Comparison of ENCODE assay signal across 24 cellular contexts in genomic region chr6:106396426-106397220, GRCh38.
"Had no signal": no experiment of that assay in that cellular context is flagged by ENCODE, and none has a peak within 500 bp of the region (broad histone marks: within the 10 kb centered on the region; RNA-seq: fewer than 3 reads in every experiment).

No MANE protein-coding gene starts in this region.

- H3K36me3 Mint-ChIP-seq: activated naive CD8-positive, alpha-beta T cell; brain had no signal

- H3K4me3 Mint-ChIP-seq: activated CD4-positive, alpha-beta memory T cell treated with anti-CD3 and anti-CD28 coated beads, Interleukin-2, amount 10 ng/mL, durations not matched to agents 7 days and 5 days; activated naive CD4-positive, alpha-beta T cell treated with anti-CD3 and anti-CD28 coated beads for 36 hours; activated naive CD8-positive, alpha-beta T cell; activated T-helper 17 cell treated with anti-CD3 and anti-CD28 coated beads, Interleukin-2, amount 50 U/mL, for 72 hours; brain; central memory CD8-positive, alpha-beta T cell; T-helper 17 cell had no signal

- H3K27ac Mint-ChIP-seq: activated CD4-positive, alpha-beta memory T cell treated with anti-CD3 and anti-CD28 coated beads, Interleukin-2, amount 10 ng/mL, durations not matched to agents 7 days and 5 days; activated naive CD4-positive, alpha-beta T cell treated with anti-CD3 and anti-CD28 coated beads for 36 hours; activated naive CD8-positive, alpha-beta T cell; activated T-helper 17 cell treated with anti-CD3 and anti-CD28 coated beads, Interleukin-2, amount 50 U/mL, for 72 hours; brain; T-helper 17 cell had no signal

- FAIRE-seq: astrocyte had no signal

- DNase-seq: activated CD4-positive, alpha-beta memory T cell treated with anti-CD3 and anti-CD28 coated beads, Interleukin-2, amount 10 ng/mL, durations not matched to agents 7 days and 5 days; activated CD4-positive, alpha-beta T cell treated with anti-CD3 and anti-CD28 coated beads, Interleukin-2, amount 50 U/mL, for 1 hour; activated CD4-positive, CD25-positive, alpha-beta regulatory T cell; activated gamma-delta T cell; activated naive CD4-positive, alpha-beta T cell treated with anti-CD3 and anti-CD28 coated beads for 36 hours; activated T-cell treated with anti-CD3 and anti-CD28 coated beads for 4 hours; activated T-cell treated with anti-CD3 and anti-CD28 coated beads, Interleukin-2, amount 50 U/mL, for 48 hours; amygdala; Karpas-422; MM.1S; NCI-H1105; NCI-H1436; NCI-H1694 treated with DMSO at 0.1 percent for 48 hours; NCI-H2029 treated with DMSO at 0.1 percent for 48 hours; NCI-H446; NCI-H524; SIG-M5; T-helper 17 cell; T-helper 9 cell had no signal

- H3K9me3 Mint-ChIP-seq: activated CD4-positive, alpha-beta memory T cell treated with anti-CD3 and anti-CD28 coated beads, Interleukin-2, amount 10 ng/mL, durations not matched to agents 7 days and 5 days; activated naive CD4-positive, alpha-beta T cell treated with anti-CD3 and anti-CD28 coated beads for 36 hours; activated T-helper 17 cell treated with anti-CD3 and anti-CD28 coated beads, Interleukin-2, amount 50 U/mL, for 72 hours; brain; central memory CD8-positive, alpha-beta T cell had no signal

- H3K4me1 Mint-ChIP-seq: activated CD4-positive, alpha-beta memory T cell treated with anti-CD3 and anti-CD28 coated beads, Interleukin-2, amount 10 ng/mL, durations not matched to agents 7 days and 5 days; activated T-helper 17 cell treated with anti-CD3 and anti-CD28 coated beads, Interleukin-2, amount 50 U/mL, for 72 hours; brain; central memory CD8-positive, alpha-beta T cell had no signal
